Comparison of ENCODE assay signal across 9 cellular contexts in the genomic region with DNA sequence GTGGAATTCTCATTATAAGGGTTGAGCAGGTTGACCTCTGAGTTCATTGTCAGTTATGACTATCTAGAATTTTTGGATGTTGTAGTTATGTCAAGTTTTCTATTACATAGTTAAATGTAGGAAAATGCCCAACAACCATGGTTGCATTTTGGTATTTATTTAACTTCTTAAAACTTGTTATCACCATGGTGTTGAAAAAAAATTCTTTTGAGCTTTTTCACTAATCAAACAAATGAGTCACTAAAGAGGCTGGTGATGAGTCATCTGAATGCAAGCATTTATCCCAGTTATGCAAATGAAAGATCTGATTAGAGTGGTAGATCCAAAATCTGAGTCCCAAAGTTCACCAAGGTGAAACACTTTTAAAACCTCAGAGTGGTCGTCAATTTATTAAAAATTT.
DNase-seq lines count a peak whose midpoint lies in the region; TF ChIP-seq lines count a peak whose summit lies in the region.
"Had no signal": no experiment of that assay in that cellular context is flagged by ENCODE, and none has a peak within 500 bp of the region (broad histone marks: within the 10 kb centered on the region; RNA-seq: fewer than 3 reads in every experiment).

No MANE protein-coding gene starts in this region.

- no peak overlapping the region for H2AFZ ChIP-seq in smooth muscle cell (ENCODE audit: low read depth)

- peaks cover 6% of the 10 kb centered on the region for H3K4me1 ChIP-seq in smooth muscle cell (ENCODE audit: low read depth)

- H3K27me3 ChIP-seq in smooth muscle cell (ENCODE audit: low read depth), result no peaks in the 10 kb centered on the region

- TF ChIP-seq CTCF in HFFc6 (IDR thresholded peaks at IDR 0.05), result no peak
- TF ChIP-seq CTCF in foreskin fibroblast (IDR thresholded peaks at IDR 0.05; ENCODE audit: low read depth, low read length), result no peak
- TF ChIP-seq CTCF in smooth muscle cell (IDR thresholded peaks at IDR 0.05; ENCODE audit: borderline replicate concordance, insufficient read depth, poor library complexity, severe bottlenecking), result no peak
- no peak for TF ChIP-seq CTCF in GM13976 (IDR thresholded peaks at IDR 0.05; ENCODE audit: borderline replicate concordance, control extremely low read depth, extremely low read depth, insufficient read depth, missing control alignments)

- in situ Hi-C loops in GM13976 (cut with MboI; ENCODE audit: low sequenced_read_pairs, unreplicated experiment), result no loop called here

- 74% methylated on average over 1 of the region's 1 CpG for WGBS in smooth muscle cell (ENCODE audit: low lambda C conversion rate)

- peaks cover 1% of the 10 kb centered on the region; the same call in 1 of the 2 replicates for H3K27me3 Mint-ChIP-seq in HFFc6 (ENCODE audit: insufficient read depth)
- H3K27me3 Mint-ChIP-seq: IgD-negative memory B cell had no signal

- H3K4me3 ChIP-seq in foreskin fibroblast (ENCODE audit: low read depth in 1 of 2, low read length in 2 of 2) (no peak overlapping the region), smooth muscle cell (no peak overlapping the region)
- H3K4me3 ChIP-seq: skin epidermis had no signal

- H3K4me1 Mint-ChIP-seq in HFFc6 (ENCODE audit: low read depth), result peaks cover 33% of the 10 kb centered on the region
- H3K4me1 Mint-ChIP-seq: IgD-negative memory B cell had no signal

- H3K4me3 Mint-ChIP-seq in HFFc6, result no peak overlapping the region
- H3K4me3 Mint-ChIP-seq: IgD-negative memory B cell had no signal

- peak overlapping the region; percentile 94 for H3K27ac Mint-ChIP-seq in HFFc6
- H3K27ac Mint-ChIP-seq: IgD-negative memory B cell had no signal

- peak overlapping the region; percentile 91 for H3K9ac ChIP-seq in smooth muscle cell (ENCODE audit: low read depth)

- no peaks in the 10 kb centered on the region for H3K36me3 Mint-ChIP-seq in HFFc6 (ENCODE audit: low read depth)
- H3K36me3 Mint-ChIP-seq: IgD-negative memory B cell had no signal

- H3K9me3 ChIP-seq in smooth muscle cell (replicated peaks; ENCODE audit: low read depth), result no peaks in the 10 kb centered on the region

- H3K27ac ChIP-seq in smooth muscle cell (ENCODE audit: low read depth), result peak overlapping the region; percentile 96
- H3K27ac ChIP-seq: skin epidermis had no signal

- H4K20me1 ChIP-seq in smooth muscle cell (ENCODE audit: low read depth), result no peaks in the 10 kb centered on the region

- DNase-seq in HFFc6, result peak; percentile 73
- DNase-seq in SW480 (ENCODE audit: low spot score), result peak; percentile 90
- DNase-seq in foreskin fibroblast, result peak; percentile 63 to 75
- no peak for DNase-seq in smooth muscle cell (lab: John Stamatoyannopoulos, UW; ENCODE audit: unreplicated experiment)
- no peak for DNase-seq in NCI-H1417 treated with DMSO at 0.1 percent for 48 hours (lab: John Stamatoyannopoulos, UW)
- DNase-seq in superior temporal gyrus (ENCODE audit: extremely low spot score), result no peak
- DNase-seq in GM13976 (ENCODE audit: low spot score), result no peak

- H3K4me2 ChIP-seq in smooth muscle cell, result no peak overlapping the region

- no peaks in the 10 kb centered on the region for H3F3A ChIP-seq in smooth muscle cell (ENCODE audit: low read depth)

- no peaks in the 10 kb centered on the region for H3K79me2 ChIP-seq in smooth muscle cell (ENCODE audit: low read depth)

- H3K9me3 Mint-ChIP-seq in HFFc6, result no peaks in the 10 kb centered on the region

- H3K36me3 ChIP-seq in smooth muscle cell (ENCODE audit: low read depth), result no peaks in the 10 kb centered on the region

Comparison
In these comparisons a context has a peak if more than half of its experiments do, and no peak if none do; other contexts are left out.
1. DNase-seq: peak in HFFc6 (single experiment), SW480 (single experiment) and foreskin fibroblast (2 of 2); none in smooth muscle cell (single experiment), NCI-H1417 treated with DMSO at 0.1 percent for 48 hours (single experiment), superior temporal gyrus (single experiment) and GM13976 (single experiment).